28 cellular contexts compared by ENCODE assay signal in genomic region chr7:157028528-157028903, GRCh38. TPM values are rescaled to one million over a fixed set of nuclear protein-coding genes. Genes with fewer than 3 reads are reported as not detected.
"Had no signal": no experiment of that assay in that cellular context is flagged by ENCODE, and none has a peak within 500 bp of the region (broad histone marks: within the 10 kb centered on the region; RNA-seq: fewer than 3 reads in every experiment).

No MANE protein-coding gene starts in this region.

- DNase-seq: activated CD4-positive, alpha-beta T cell treated with anti-CD3 and anti-CD28 coated beads for 48 hours; activated CD4-positive, alpha-beta T cell treated with anti-CD3 and anti-CD28 coated beads, Interleukin-2, amount 50 U/mL, for 4 hours; activated gamma-delta T cell; activated naive CD4-positive, alpha-beta T cell treated with anti-CD3 and anti-CD28 coated beads for 36 hours; activated T-cell treated with anti-CD3 and anti-CD28 coated beads for 4 hours; activated T-cell treated with anti-CD3 and anti-CD28 coated beads, Interleukin-2, amount 50 U/mL, for 48 hours; amygdala; brain microvascular endothelial cell; Kasumi-1; KBM-7; NCI-H1105 treated with DMSO at 0.1 percent for 48 hours; NCI-H187 treated with DMSO at 0.1 percent for 48 hours; NCI-H2081 treated with DMSO at 0.1 percent for 48 hours; NCI-H2171; NCI-H2227 treated with DMSO at 0.1 percent for 48 hours; NCI-H446 treated with DMSO at 0.1 percent for 48 hours; NCI-H524 treated with DMSO at 0.1 percent for 48 hours; NCI-H82; SIG-M5; T-cell; T-helper 2 cell; T1000; WERI-Rb-1 had no signal

- H3K4me3 ChIP-seq: cardiac muscle cell, Peyer's patch had no signal

- H3K27ac Mint-ChIP-seq: activated naive CD4-positive, alpha-beta T cell treated with anti-CD3 and anti-CD28 coated beads for 36 hours; activated naive CD8-positive, alpha-beta T cell; activated T-helper 17 cell treated with anti-CD3 and anti-CD28 coated beads, Interleukin-2, amount 50 U/mL, for 72 hours; T-cell had no signal

- H3K27ac ChIP-seq: brain microvascular endothelial cell, cardiac muscle cell, Peyer's patch, WERI-Rb-1 had no signal

- ATAC-seq: activated T-helper 17 cell treated with anti-CD3 and anti-CD28 coated beads, Interleukin-2, amount 50 U/mL, for 72 hours; T-cell had no signal

- H3K4me1 ChIP-seq: Peyer's patch had no signal

- H3K36me3 Mint-ChIP-seq: activated naive CD8-positive, alpha-beta T cell; T-cell had no signal

- H3K36me3 ChIP-seq: brain microvascular endothelial cell, cardiac muscle cell, Peyer's patch, WERI-Rb-1 had no signal

- H3K9me3 ChIP-seq: Peyer's patch had no signal

- H3K9me3 Mint-ChIP-seq: activated naive CD4-positive, alpha-beta T cell treated with anti-CD3 and anti-CD28 coated beads for 36 hours; activated T-helper 17 cell treated with anti-CD3 and anti-CD28 coated beads, Interleukin-2, amount 50 U/mL, for 72 hours had no signal

- H3K4me1 Mint-ChIP-seq: activated T-helper 17 cell treated with anti-CD3 and anti-CD28 coated beads, Interleukin-2, amount 50 U/mL, for 72 hours; T-cell had no signal

- H3K4me3 Mint-ChIP-seq: activated naive CD4-positive, alpha-beta T cell treated with anti-CD3 and anti-CD28 coated beads for 36 hours; activated naive CD8-positive, alpha-beta T cell; activated T-helper 17 cell treated with anti-CD3 and anti-CD28 coated beads, Interleukin-2, amount 50 U/mL, for 72 hours; T-cell had no signal

RNA-seq across cellular contexts. Expression of gene MNX1, which starts 18.1 kb away (rescaled TPM):
- total RNA-seq: activated T-helper 17 cell treated with anti-CD3 and anti-CD28 coated beads, Interleukin-2, amount 50 U/mL, for 72 hours; astrocyte had no signal
